In the genomic region with DNA sequence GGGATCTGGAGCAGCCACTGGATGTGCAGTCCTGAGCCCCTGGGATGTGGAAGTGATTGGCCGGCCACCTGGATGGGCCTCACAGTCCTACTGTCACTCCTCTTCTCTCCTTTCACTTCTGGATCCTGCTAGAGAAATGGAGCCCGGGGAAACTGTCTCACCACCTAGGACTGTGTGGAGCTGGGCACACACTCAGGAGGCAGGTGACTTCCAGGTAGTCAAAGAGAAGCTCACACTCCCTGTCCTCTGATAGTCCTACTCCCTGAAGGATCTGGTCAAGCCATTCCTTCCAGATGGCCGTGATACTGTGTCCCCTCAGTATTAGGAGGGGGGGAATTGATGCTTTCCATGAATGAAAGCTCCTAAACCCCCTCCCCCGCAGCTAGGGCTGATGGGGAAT, we compare ENCODE assay signal across 20 cellular contexts.
"Had no signal": no experiment of that assay in that cellular context is flagged by ENCODE, and none has a peak within 500 bp of the region (broad histone marks: within the 10 kb centered on the region; RNA-seq: fewer than 3 reads in every experiment).

No MANE protein-coding gene starts in this region.

- H3K4me1 ChIP-seq: colonic mucosa had no signal

- H3K9me3 Mint-ChIP-seq: activated CD4-positive, alpha-beta memory T cell treated with anti-CD3 and anti-CD28 coated beads, Interleukin-2, amount 10 ng/mL, durations not matched to agents 7 days and 5 days; activated naive CD8-positive, alpha-beta T cell treated with anti-CD3 and anti-CD28 coated beads, Interleukin-2, amount 50 U/mL, for 24 hours; activated T-helper 2 cell treated with anti-CD3 and anti-CD28 coated beads, Interferon-gamma antibody, Interleukin-2, Interleukin-4, amounts not matched to agents 10 μg/mL and 5 μg/mL and 100 μg/mL, durations not matched to agents 14 hours and 24 hours and 36 hours; central memory CD8-positive, alpha-beta T cell; naive thymus-derived CD8-positive, alpha-beta T cell; WTC11 had no signal

- H3K27me3 ChIP-seq: brain microvascular endothelial cell, colonic mucosa had no signal

- DNase-seq: activated CD4-positive, alpha-beta memory T cell treated with anti-CD3 and anti-CD28 coated beads, Interleukin-2, amount 10 ng/mL, durations not matched to agents 7 days and 5 days; activated CD4-positive, alpha-beta T cell treated with anti-CD3 and anti-CD28 coated beads for 4 hours; activated CD8-positive, alpha-beta memory T cell treated with anti-CD3 and anti-CD28 coated beads, Interleukin-2, amount 10 ng/mL, durations not matched to agents 7 days and 5 days; activated naive CD4-positive, alpha-beta T cell treated with Interleukin-2 at 50 U/mL for 16 hours; activated naive CD8-positive, alpha-beta T cell treated with anti-CD3 and anti-CD28 coated beads, Interleukin-2, amount 50 U/mL, for 24 hours; aorta; brain microvascular endothelial cell; colonic mucosa; foreskin melanocyte; glutamatergic neuron; hypothalamus; small intestine; stimulated activated CD4-positive, alpha-beta T cell treated with anti-CD3 and anti-CD28 coated beads, Interleukin-4, amount 100 ng/mL, for 1 hour had no signal

- ATAC-seq: activated CD8-positive, alpha-beta memory T cell treated with anti-CD3 and anti-CD28 coated beads, Interleukin-2, amount 10 ng/mL, durations not matched to agents 7 days and 5 days; activated naive CD8-positive, alpha-beta T cell treated with anti-CD3 and anti-CD28 coated beads, Interleukin-2, amount 50 U/mL, for 24 hours; left lobe of liver; naive thymus-derived CD8-positive, alpha-beta T cell; right cardiac atrium; WTC11 had no signal

- H3K4me3 ChIP-seq: colonic mucosa, thoracic aorta had no signal

- H3K27me3 Mint-ChIP-seq: activated CD4-positive, alpha-beta memory T cell treated with anti-CD3 and anti-CD28 coated beads, Interleukin-2, amount 10 ng/mL, durations not matched to agents 7 days and 5 days; activated CD8-positive, alpha-beta memory T cell treated with anti-CD3 and anti-CD28 coated beads, Interleukin-2, amount 10 ng/mL, durations not matched to agents 7 days and 5 days; activated naive CD8-positive, alpha-beta T cell treated with anti-CD3 and anti-CD28 coated beads, Interleukin-2, amount 50 U/mL, for 24 hours; central memory CD8-positive, alpha-beta T cell; naive thymus-derived CD8-positive, alpha-beta T cell had no signal

- H3K27ac Mint-ChIP-seq: activated CD4-positive, alpha-beta memory T cell treated with anti-CD3 and anti-CD28 coated beads, Interleukin-2, amount 10 ng/mL, durations not matched to agents 7 days and 5 days; activated CD8-positive, alpha-beta memory T cell treated with anti-CD3 and anti-CD28 coated beads, Interleukin-2, amount 10 ng/mL, durations not matched to agents 7 days and 5 days; activated naive CD8-positive, alpha-beta T cell treated with anti-CD3 and anti-CD28 coated beads, Interleukin-2, amount 50 U/mL, for 24 hours; activated T-helper 2 cell treated with anti-CD3 and anti-CD28 coated beads, Interferon-gamma antibody, Interleukin-2, Interleukin-4, amounts not matched to agents 10 μg/mL and 5 μg/mL and 100 μg/mL, durations not matched to agents 14 hours and 24 hours and 36 hours; naive thymus-derived CD8-positive, alpha-beta T cell; WTC11 had no signal

- H3K9me3 ChIP-seq: colonic mucosa, thoracic aorta had no signal

- H3K36me3 ChIP-seq: brain microvascular endothelial cell, colonic mucosa, thoracic aorta had no signal

- H3K27ac ChIP-seq: brain microvascular endothelial cell, colonic mucosa, thoracic aorta had no signal

- H3K4me3 Mint-ChIP-seq: activated CD4-positive, alpha-beta memory T cell treated with anti-CD3 and anti-CD28 coated beads, Interleukin-2, amount 10 ng/mL, durations not matched to agents 7 days and 5 days; activated CD8-positive, alpha-beta memory T cell treated with anti-CD3 and anti-CD28 coated beads, Interleukin-2, amount 10 ng/mL, durations not matched to agents 7 days and 5 days; activated naive CD8-positive, alpha-beta T cell treated with anti-CD3 and anti-CD28 coated beads, Interleukin-2, amount 50 U/mL, for 24 hours; central memory CD8-positive, alpha-beta T cell; naive thymus-derived CD8-positive, alpha-beta T cell; WTC11 had no signal

- H3K36me3 Mint-ChIP-seq: activated CD8-positive, alpha-beta memory T cell treated with anti-CD3 and anti-CD28 coated beads, Interleukin-2, amount 10 ng/mL, durations not matched to agents 7 days and 5 days; naive thymus-derived CD8-positive, alpha-beta T cell; WTC11 had no signal
